In the genomic region with DNA sequence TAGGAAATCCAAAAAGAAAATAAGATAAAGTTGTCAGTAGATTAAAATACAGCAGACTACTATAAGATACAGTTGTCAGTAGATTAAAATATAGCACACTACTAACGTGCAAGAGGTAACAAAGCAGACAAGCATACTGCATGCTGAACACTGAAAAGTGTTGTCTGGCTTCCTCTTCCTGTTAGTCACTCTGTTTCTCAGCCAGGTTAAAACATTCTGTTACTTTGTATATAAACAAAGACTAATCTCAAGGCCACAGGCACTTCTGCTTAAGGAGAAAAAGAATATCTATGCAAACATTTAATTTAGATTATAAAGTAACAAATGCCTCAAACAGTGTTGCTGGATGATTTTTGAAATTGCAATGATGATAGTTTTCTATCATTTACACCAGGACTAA, we compare ENCODE assay signal across 20 cellular contexts.
"Had no signal": no experiment of that assay in that cellular context is flagged by ENCODE, and none has a peak within 500 bp of the region (broad histone marks: within the 10 kb centered on the region; RNA-seq: fewer than 3 reads in every experiment).

No MANE protein-coding gene starts in this region.

- H3K27me3 ChIP-seq: neutrophil had no signal

- H3K27me3 Mint-ChIP-seq: activated CD4-positive, alpha-beta T cell treated with anti-CD3 and anti-CD28 coated beads, Interleukin-2, amount 10 ng/mL, durations not matched to agents 24 days and 14 days; activated naive CD8-positive, alpha-beta T cell treated with anti-CD3 and anti-CD28 coated beads, Interleukin-2, amount 10 ng/mL, durations not matched to agents 7 days and 5 days; activated T-cell treated with anti-CD3 and anti-CD28 coated beads, Interleukin-2, amount 50 U/mL, for 24 hours; effector memory CD8-positive, alpha-beta T cell; natural killer cell treated with Interleukin-12 subunit alpha and Interleukin-12 subunit beta and Interleukin-15 and Interleukin-18, amount 100 ng/mL, for 72 hours had no signal

- H3K9me3 Mint-ChIP-seq: activated CD4-positive, alpha-beta T cell treated with anti-CD3 and anti-CD28 coated beads, Interleukin-2, amount 10 ng/mL, durations not matched to agents 24 days and 14 days; activated naive CD8-positive, alpha-beta T cell treated with anti-CD3 and anti-CD28 coated beads, Interleukin-2, amount 10 ng/mL, durations not matched to agents 7 days and 5 days; activated T-cell treated with anti-CD3 and anti-CD28 coated beads, Interleukin-2, amount 50 U/mL, for 24 hours; activated T-helper 2 cell treated with anti-CD3 and anti-CD28 coated beads, Interferon-gamma antibody, Interleukin-2, Interleukin-4, amounts not matched to agents 10 μg/mL and 5 μg/mL and 100 μg/mL, durations not matched to agents 14 hours and 24 hours and 36 hours; effector memory CD8-positive, alpha-beta T cell; natural killer cell treated with Interleukin-12 subunit alpha and Interleukin-12 subunit beta and Interleukin-15 and Interleukin-18, amount 100 ng/mL, for 72 hours; T-helper 1 cell treated with Interleukin-12 subunit alpha and Interleukin-12 subunit beta and Interleukin-4 antibody, amounts not matched to agents 30 μg/mL and 1 μg/mL, for 36 hours had no signal

- H3K27ac ChIP-seq: neutrophil had no signal

- H3K9me3 ChIP-seq: neutrophil had no signal

- ATAC-seq: activated CD8-positive, alpha-beta T cell treated with anti-CD3 and anti-CD28 coated beads, Interleukin-2, amount 10 ng/mL, durations not matched to agents 7 days and 5 days; effector memory CD8-positive, alpha-beta T cell; natural killer cell treated with Interleukin-12 subunit alpha and Interleukin-12 subunit beta and Interleukin-15 and Interleukin-18, amount 100 ng/mL, for 72 hours had no signal

- H3K4me3 Mint-ChIP-seq: activated CD4-positive, alpha-beta T cell treated with anti-CD3 and anti-CD28 coated beads, Interleukin-2, amount 10 ng/mL, durations not matched to agents 24 days and 14 days; activated CD8-positive, alpha-beta T cell treated with anti-CD3 and anti-CD28 coated beads, Interleukin-2, amount 10 ng/mL, durations not matched to agents 7 days and 5 days; activated naive CD8-positive, alpha-beta T cell treated with anti-CD3 and anti-CD28 coated beads, Interleukin-2, amount 10 ng/mL, durations not matched to agents 7 days and 5 days; activated T-cell treated with anti-CD3 and anti-CD28 coated beads, Interleukin-2, amount 50 U/mL, for 24 hours; effector memory CD8-positive, alpha-beta T cell; natural killer cell treated with Interleukin-12 subunit alpha and Interleukin-12 subunit beta and Interleukin-15 and Interleukin-18, amount 100 ng/mL, for 72 hours; T-helper 1 cell treated with Interleukin-12 subunit alpha and Interleukin-12 subunit beta and Interleukin-4 antibody, amounts not matched to agents 30 μg/mL and 1 μg/mL, for 36 hours had no signal

- H3K27ac Mint-ChIP-seq: activated CD4-positive, alpha-beta T cell treated with anti-CD3 and anti-CD28 coated beads, Interleukin-2, amount 10 ng/mL, durations not matched to agents 24 days and 14 days; activated CD8-positive, alpha-beta T cell treated with anti-CD3 and anti-CD28 coated beads, Interleukin-2, amount 10 ng/mL, durations not matched to agents 7 days and 5 days; activated naive CD8-positive, alpha-beta T cell treated with anti-CD3 and anti-CD28 coated beads, Interleukin-2, amount 10 ng/mL, durations not matched to agents 7 days and 5 days; activated T-helper 2 cell treated with anti-CD3 and anti-CD28 coated beads, Interferon-gamma antibody, Interleukin-2, Interleukin-4, amounts not matched to agents 10 μg/mL and 5 μg/mL and 100 μg/mL, durations not matched to agents 14 hours and 24 hours and 36 hours; effector memory CD8-positive, alpha-beta T cell; natural killer cell treated with Interleukin-12 subunit alpha and Interleukin-12 subunit beta and Interleukin-15 and Interleukin-18, amount 100 ng/mL, for 72 hours; T-helper 1 cell treated with Interleukin-12 subunit alpha and Interleukin-12 subunit beta and Interleukin-4 antibody, amounts not matched to agents 30 μg/mL and 1 μg/mL, for 36 hours had no signal

- H3K4me1 Mint-ChIP-seq: activated CD4-positive, alpha-beta T cell treated with anti-CD3 and anti-CD28 coated beads, Interleukin-2, amount 10 ng/mL, durations not matched to agents 24 days and 14 days; activated naive CD8-positive, alpha-beta T cell treated with anti-CD3 and anti-CD28 coated beads, Interleukin-2, amount 10 ng/mL, durations not matched to agents 7 days and 5 days had no signal

- DNase-seq: activated CD4-positive, alpha-beta T cell treated with anti-CD3 and anti-CD28 coated beads, Interleukin-2, amount 10 ng/mL, durations not matched to agents 24 days and 14 days; activated CD8-positive, alpha-beta T cell treated with anti-CD3 and anti-CD28 coated beads, Interleukin-2, amount 10 ng/mL, durations not matched to agents 7 days and 5 days; activated naive CD4-positive, alpha-beta T cell treated with Interleukin-2 at 50 U/mL for 16 hours; activated naive CD8-positive, alpha-beta T cell treated with anti-CD3 and anti-CD28 coated beads, Interleukin-2, amount 10 ng/mL, durations not matched to agents 7 days and 5 days; activated T-cell treated with anti-CD3 and anti-CD28 coated beads, Interleukin-2, amount 50 U/mL, for 24 hours; cerebellar nuclear complex; effector memory CD8-positive, alpha-beta T cell; foreskin melanocyte; head of caudate nucleus; mesendoderm; posterior cingulate gyrus; retina; stimulated activated CD4-positive, alpha-beta T cell treated with anti-CD3 and anti-CD28 coated beads, Interleukin-12 subunit alpha, Interleukin-12 subunit beta, amount 100 ng/mL, for 4 hours; stimulated activated CD4-positive, alpha-beta T cell treated with anti-CD3 and anti-CD28 coated beads, Interleukin-1b, Interleukin-23, amount 100 ng/mL, for 48 hours; stimulated activated CD8-positive, alpha-beta memory T cell treated with anti-CD3 and anti-CD28 coated beads, Interleukin-4, amount 100 ng/mL, for 48 hours; stimulated activated naive CD4-positive, alpha-beta T cell had no signal
